1 cellular context compared by ENCODE assay signal in the genomic region with DNA sequence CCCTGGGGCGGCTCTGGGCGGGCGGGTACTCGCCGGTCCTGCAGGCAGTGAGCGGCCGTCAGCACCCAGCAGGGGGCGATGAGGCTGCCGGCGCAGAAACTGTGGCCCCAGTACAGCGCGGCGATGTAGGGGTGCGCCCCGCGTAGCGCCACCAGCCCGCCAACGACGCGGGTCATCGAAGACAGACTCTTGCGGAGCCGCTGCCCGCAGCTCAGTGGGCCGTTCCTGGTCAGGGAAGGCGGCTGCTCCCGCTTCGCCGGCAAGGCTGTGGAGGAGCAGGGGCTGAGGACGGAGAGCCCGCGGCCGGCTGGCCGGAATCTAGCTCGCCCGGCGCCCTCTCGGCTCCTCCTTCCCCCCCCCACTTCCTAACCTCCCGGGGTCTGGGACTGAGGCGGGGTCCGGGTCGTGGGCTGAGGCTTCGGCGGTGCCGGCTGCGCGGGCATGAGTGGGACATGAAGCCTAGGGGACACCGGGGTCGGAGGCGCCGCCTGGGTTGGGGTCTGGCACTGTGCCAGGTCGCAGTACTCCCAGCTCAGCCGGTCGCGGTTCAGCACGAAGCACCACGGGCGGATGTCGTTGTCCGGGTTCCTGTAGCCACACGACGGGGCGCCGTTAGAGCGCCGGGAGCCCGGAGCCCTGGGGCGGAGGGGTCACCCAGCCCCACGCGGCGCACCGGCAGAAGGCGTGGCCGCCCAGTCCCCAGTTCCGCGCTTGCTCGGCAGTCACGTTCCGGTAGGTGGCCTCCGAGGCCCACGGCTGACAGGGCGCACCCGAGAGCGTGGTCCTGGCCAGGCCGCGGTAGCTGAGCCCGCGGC.
A peak's percentile ranks its signal among the peaks of the same experiment; 100 is the strongest.
TF ChIP-seq lines count a peak whose summit lies in the region.

No MANE protein-coding gene starts in this region.

TF ChIP-seq in IMR-90, 13 proteins besides CTCF, POLR2A, EP300 and RAD21 (continued from another document):
- no peak for TF ChIP-seq CHD1 (IDR thresholded peaks at IDR 0.05; ENCODE audit: low read depth, low read length)
- TF ChIP-seq MAZ (IDR thresholded peaks at IDR 0.05; ENCODE audit: borderline replicate concordance, low read depth, low read length) = peak; percentile 31; the same call in 1 of the 2 replicates
- TF ChIP-seq RCOR1 (IDR thresholded peaks at IDR 0.05; ENCODE audit: insufficient replicate concordance, low read length) = no peak
- TF ChIP-seq RFX5 (IDR thresholded peaks at IDR 0.05; ENCODE audit: low read depth, low read length) = no peak
- TF ChIP-seq SMC3 (IDR thresholded peaks at IDR 0.05; ENCODE audit: low read depth, low read length) = peak; percentile 58
- TF ChIP-seq BHLHE40 (IDR thresholded peaks at IDR 0.05; ENCODE audit: low read depth, low read length) = peak; percentile 78
- TF ChIP-seq MXI1 (IDR thresholded peaks at IDR 0.05; ENCODE audit: borderline replicate concordance, low read depth, low read length) = peak; percentile 94
